In the genomic region with DNA sequence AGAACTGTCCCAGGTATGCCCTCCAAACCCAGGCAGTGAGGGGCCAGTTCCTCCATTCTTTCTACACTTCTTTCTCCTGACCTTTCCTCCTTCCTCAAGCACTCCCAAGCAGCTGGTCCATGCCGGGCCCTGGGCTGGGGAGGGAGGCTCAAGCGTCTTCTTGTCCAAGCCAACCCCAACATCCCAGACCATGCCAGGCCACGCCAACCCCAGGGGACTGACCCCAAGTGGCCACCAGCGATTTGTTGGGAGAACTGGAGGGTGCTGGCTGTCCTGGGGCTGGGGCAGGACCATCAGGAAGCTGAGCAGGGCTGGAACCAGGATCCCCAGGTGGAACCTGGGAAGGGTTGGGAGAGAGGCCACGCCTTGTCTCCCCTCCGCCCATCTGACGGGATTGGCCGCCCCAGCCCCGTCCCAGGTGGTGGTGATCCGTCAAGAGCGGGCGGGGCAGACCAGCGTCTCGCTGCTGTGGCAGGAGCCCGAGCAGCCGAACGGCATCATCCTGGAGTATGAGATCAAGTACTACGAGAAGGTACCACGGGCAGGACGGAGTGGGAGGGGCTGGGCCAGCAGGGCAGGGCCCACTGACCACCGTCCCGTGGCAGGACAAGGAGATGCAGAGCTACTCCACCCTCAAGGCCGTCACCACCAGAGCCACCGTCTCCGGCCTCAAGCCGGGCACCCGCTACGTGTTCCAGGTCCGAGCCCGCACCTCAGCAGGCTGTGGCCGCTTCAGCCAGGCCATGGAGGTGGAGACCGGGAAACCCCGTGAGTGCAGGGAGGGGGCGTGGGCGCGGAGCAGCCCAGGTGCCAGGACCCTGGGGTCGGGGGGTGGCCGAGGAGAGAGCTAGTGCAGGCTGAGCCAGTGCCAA, we compare ENCODE assay signal across 2 cellular contexts.
A peak's percentile ranks its signal among the peaks of the same experiment; 100 is the strongest.
TF ChIP-seq lines count a peak whose summit lies in the region.

No MANE protein-coding gene starts in this region.

TF ChIP-seq in H1, 55 proteins besides CTCF, POLR2A, EP300 and RAD21:
- no peak for TF ChIP-seq SIRT6 (IDR thresholded peaks at IDR 0.05; ENCODE audit: low read length)
- TF ChIP-seq, protein P1, sequence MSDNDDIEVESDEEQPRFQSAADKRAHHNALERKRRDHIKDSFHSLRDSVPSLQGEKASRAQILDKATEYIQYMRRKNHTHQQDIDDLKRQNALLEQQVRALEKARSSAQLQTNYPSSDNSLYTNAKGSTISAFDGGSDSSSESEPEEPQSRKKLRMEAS (IDR thresholded peaks at IDR 0.05) = no peak
- TF ChIP-seq EGR1 (IDR thresholded peaks at IDR 0.05; ENCODE audit: borderline replicate concordance, low read depth, low read length) = no peak
- peak; percentile 41; the same call in 1 of the 2 replicates for TF ChIP-seq JUND (IDR thresholded peaks at IDR 0.05; ENCODE audit: low read length)

TF ChIP-seq in GM12891, 5 proteins besides CTCF, POLR2A, EP300 and RAD21:
- TF ChIP-seq SPI1 (IDR thresholded peaks at IDR 0.05; ENCODE audit: low read depth, low read length) = no peak
- no peak for TF ChIP-seq POU2F2 (IDR thresholded peaks at IDR 0.05; ENCODE audit: low read depth, low read length)
- no peak for TF ChIP-seq POLR2AphosphoS5 (IDR thresholded peaks at IDR 0.05; ENCODE audit: low read depth, low read length)
- TF ChIP-seq PAX5 (IDR thresholded peaks at IDR 0.05; ENCODE audit: insufficient read depth, low read length, severe bottlenecking) = no peak
- no peak for TF ChIP-seq TAF1 (IDR thresholded peaks at IDR 0.05; ENCODE audit: low read depth, low read length)
